ENCODE assay signal across 9 cellular contexts in genomic region chr12:46219892-46220655, GRCh38. TPM values are rescaled to one million over a fixed set of nuclear protein-coding genes. Genes with fewer than 3 reads are reported as not detected.
DNase-seq lines count a peak whose midpoint lies in the region; ATAC-seq, FAIRE-seq and TF ChIP-seq lines count a peak whose summit lies in the region.
"Had no signal": no experiment of that assay in that cellular context is flagged by ENCODE, and none has a peak within 500 bp of the region (broad histone marks: within the 10 kb centered on the region; RNA-seq: fewer than 3 reads in every experiment).

No MANE protein-coding gene starts in this region.

- H4K20me1 ChIP-seq in HepG2 (ENCODE audit: insufficient read depth, low read length) (no peaks in the 10 kb centered on the region), endothelial cell of umbilical vein (replicated peaks; ENCODE audit: control insufficient read depth, extremely low read depth, insufficient read depth, low read length) (no peaks in the 10 kb centered on the region)

- H3K36me3 ChIP-seq in HepG2 (replicated peaks in 1 of 2; ENCODE audit: control insufficient read depth in 1 of 2, insufficient read depth in 2 of 2, low read length in 2 of 2) (peaks cover 9 to 64% of the 10 kb centered on the region in 2 experiments), right lobe of liver (no peaks in the 10 kb centered on the region), endothelial cell of umbilical vein (ENCODE audit: control insufficient read depth in 2 of 2, extremely low read depth in 1 of 2, insufficient read depth in 2 of 2, low read length in 2 of 2) (peaks cover 0 to 5% of the 10 kb centered on the region in 2 experiments)

- no peaks in the 10 kb centered on the region for H3K27me3 Mint-ChIP-seq in activated CD8-positive, alpha-beta T cell treated with anti-CD3 and anti-CD28 coated beads for 36 hours

- no peaks in the 10 kb centered on the region for H3K9me1 ChIP-seq in endothelial cell of umbilical vein (replicated peaks; ENCODE audit: control insufficient read depth, extremely low read depth, insufficient read depth, low read length)

- H3K4me2 ChIP-seq in HepG2 (ENCODE audit: low read depth, low read length) = no peak overlapping the region
- peak overlapping the region; percentile 75 for H3K4me2 ChIP-seq in endothelial cell of umbilical vein (ENCODE audit: insufficient read depth, low read length)

- no TSS peak for BruUV-seq in HepG2 (replicated peaks; lab: Mats Ljungman, UMichigan)
- TSS peak; percentile 43 for BruUV-seq in endothelial cell of umbilical vein (replicated peaks; lab: Mats Ljungman, UMichigan)

- H2AFZ ChIP-seq in HepG2 (ENCODE audit: low read length) = no peak overlapping the region
- H2AFZ ChIP-seq in endothelial cell of umbilical vein (ENCODE audit: low read depth, low read length) = no peak overlapping the region

- POLR2A ChIA-PET in HepG2 (lab: Yijun Ruan, JAX) (no interaction called here), endothelial cell of umbilical vein (lab: Charles Lee) (no interaction called here)
- POLR2A ChIA-PET in activated CD8-positive, alpha-beta T cell treated with anti-CD3 and anti-CD28 coated beads for 36 hours (lab: Charles Lee) = interaction anchor here (0.8 to 9.0 kb wide), 7 partner anchors 10 to 65 kb away, joined by 3 to 168 read pairs (median 4); partner anchors contain the start of gene SLC38A1

- no peaks in the 10 kb centered on the region for H3K27me3 ChIP-seq in HepG2 (ENCODE audit: control insufficient read depth in 1 of 2, insufficient read depth in 2 of 2, low read length in 2 of 2)
- H3K27me3 ChIP-seq in right lobe of liver = no peaks in the 10 kb centered on the region
- no peaks in the 10 kb centered on the region for H3K27me3 ChIP-seq in endothelial cell of umbilical vein (ENCODE audit: control insufficient read depth in 2 of 2, insufficient read depth in 2 of 2, low read length in 2 of 2)

- H3K79me2 ChIP-seq in HepG2 (ENCODE audit: insufficient read depth, low read length) (no peaks in the 10 kb centered on the region), endothelial cell of umbilical vein (ENCODE audit: control insufficient read depth, insufficient read depth, low read length) (peaks cover 44% of the 10 kb centered on the region)

- no peak overlapping the region for H3K9ac ChIP-seq in HepG2 (ENCODE audit: insufficient read depth, low read depth, low read length)
- peak overlapping the region; percentile 84 for H3K9ac ChIP-seq in endothelial cell of umbilical vein (replicated peaks; ENCODE audit: extremely low read depth, insufficient read depth, low read length)

- in situ Hi-C loops in HepG2 (cut with HindIII; ENCODE audit: extremely low pct_ligation_motif_present, low pct_unique_long_range_greater_than_20kb) = no loop called here

- FAIRE-seq in HepG2 (lab: Jason Lieb, UNC) (no peak), endothelial cell of umbilical vein (lab: Jason Lieb, UNC) (peak; percentile 87)
- FAIRE-seq: G401.6 had no signal

- peaks cover 2% of the 10 kb centered on the region for H3K9me3 Mint-ChIP-seq in activated CD8-positive, alpha-beta T cell treated with anti-CD3 and anti-CD28 coated beads for 36 hours

- no peak for TF ChIP-seq POLR2A in HepG2 (IDR thresholded peaks at IDR 0.05; ENCODE audit: insufficient read depth in 1 of 2, low read depth in 2 of 2, low read length in 2 of 2)
- TF ChIP-seq POLR2A in right lobe of liver (IDR thresholded peaks at IDR 0.05) = no peak
- TF ChIP-seq POLR2A in endothelial cell of umbilical vein (IDR thresholded peaks at IDR 0.05; ENCODE audit: low read depth, low read length) = no peak

- no peaks in the 10 kb centered on the region for H3K9me3 ChIP-seq in HepG2 (ENCODE audit: low read length)
- no peaks in the 10 kb centered on the region for H3K9me3 ChIP-seq in right lobe of liver
- no peaks in the 10 kb centered on the region for H3K9me3 ChIP-seq in endothelial cell of umbilical vein (replicated peaks; ENCODE audit: control insufficient read depth, insufficient read depth, low read length)

- H3K4me1 ChIP-seq in HepG2 (ENCODE audit: insufficient read depth, low read length) = no peaks in the 10 kb centered on the region
- H3K4me1 ChIP-seq in right lobe of liver = no peaks in the 10 kb centered on the region
- H3K4me1 ChIP-seq in endothelial cell of umbilical vein (ENCODE audit: control insufficient read depth, extremely low read depth, insufficient read depth, low read length) = peaks cover 49% of the 10 kb centered on the region

- H3K4me1 Mint-ChIP-seq in activated CD8-positive, alpha-beta T cell treated with anti-CD3 and anti-CD28 coated beads for 36 hours (ENCODE audit: low read depth) = peaks cover 95% of the 10 kb centered on the region

- TF ChIP-seq RAD21 in HepG2 (CRISPR knock-in tag; IDR thresholded peaks at IDR 0.05) = no peak

- WGBS in HepG2 (ENCODE audit: low lambda C conversion rate) = 82% methylated on average over 7 of the region's 10 CpGs
- WGBS in right lobe of liver (ENCODE audit: insufficient coverage, low coverage, low lambda C conversion rate, missing lambda C conversion rate) = 50% methylated on average over 6 of the region's 10 CpGs

- DNase-seq in HepG2 (ENCODE audit: low spot score) = peak; percentile 30
- no peak for DNase-seq in right lobe of liver
- peak; percentile 86 for DNase-seq in activated CD8-positive, alpha-beta T cell treated with anti-CD3 and anti-CD28 coated beads for 36 hours
- peak; percentile 82 for DNase-seq in endothelial cell of umbilical vein (ENCODE audit: low read depth, low spot score)
- no peak for DNase-seq in NCI-H345 (lab: John Stamatoyannopoulos, UW)
- no peak for DNase-seq in NCI-H446 (lab: John Stamatoyannopoulos, UW)

- H3K4me3 ChIP-seq in HepG2 (replicated peaks in 1 of 3; ENCODE audit: insufficient read depth in 1 of 3, low read depth in 2 of 3, low read length in 3 of 3) (no peak overlapping the region), right lobe of liver (no peak overlapping the region), endothelial cell of umbilical vein (replicated peaks in 1 of 3; ENCODE audit: insufficient read depth in 1 of 3, low read depth in 1 of 3, low read length in 3 of 3) (peak overlapping the region in 1 of 3 experiments; percentile 37), skin epidermis (no peak overlapping the region)

- peak overlapping the region; percentile 70 for H3K4me3 Mint-ChIP-seq in activated CD8-positive, alpha-beta T cell treated with anti-CD3 and anti-CD28 coated beads for 36 hours

- intact Hi-C loops in HepG2 (cut with micrococcal nuclease; ENCODE audit: unreplicated experiment) (no loop called here), right lobe of liver (cut with DNase I) (no loop called here), endothelial cell of umbilical vein (cut with micrococcal nuclease) (loop anchor here (1.0 to 5.0 kb wide), 5 partner anchors 49 to 212 kb away; partner anchors contain the start of gene SLC38A1)
- intact Hi-C loops in activated CD8-positive, alpha-beta T cell treated with anti-CD3 and anti-CD28 coated beads for 36 hours (cut with micrococcal nuclease) = loop anchor here (1.0 to 5.0 kb wide), 3 partner anchors 10 to 152 kb away; partner anchors contain the start of gene SLC38A2

- dilution Hi-C loops in endothelial cell of umbilical vein (cut with MboI; ENCODE audit: extremely low pct_ligation_motif_present, low sequenced_read_pairs) = no loop called here

- TF ChIP-seq EP300 in HepG2 (IDR thresholded peaks at IDR 0.05; ENCODE audit: low read depth in 2 of 2, low read length in 2 of 2) (no peak), HepG2 (CRISPR knock-in tag; IDR thresholded peaks at IDR 0.05; ENCODE audit: borderline replicate concordance) (no peak)

- H3K36me3 Mint-ChIP-seq in activated CD8-positive, alpha-beta T cell treated with anti-CD3 and anti-CD28 coated beads for 36 hours (ENCODE audit: low read depth) = peaks cover 88% of the 10 kb centered on the region

- peak overlapping the region; percentile 99 for H3K27ac Mint-ChIP-seq in activated CD8-positive, alpha-beta T cell treated with anti-CD3 and anti-CD28 coated beads for 36 hours

- ATAC-seq in HepG2 (no peak), right lobe of liver (no peak), HG02678 (IDR thresholded peaks at IDR 0.05; ENCODE audit: unreplicated experiment) (no peak)
- peak; percentile 60 for ATAC-seq in activated CD8-positive, alpha-beta T cell treated with anti-CD3 and anti-CD28 coated beads for 36 hours

- CTCF ChIA-PET in HepG2 (lab: Yijun Ruan, JAX; ENCODE audit: low intra/inter-chr PET ratio, low total read pairs) = no interaction called here
- CTCF ChIA-PET in activated CD8-positive, alpha-beta T cell treated with anti-CD3 and anti-CD28 coated beads for 36 hours (lab: Charles Lee) = interaction anchor here (1.2 to 2.9 kb wide), 2 partner anchors 10 to 50 kb away, joined by 5 to 14 read pairs; partner anchors contain the start of gene SLC38A1
- CTCF ChIA-PET in endothelial cell of umbilical vein (lab: Charles Lee) = interaction anchor here (2.0 kb wide), 1 partner anchor 83 kb away, joined by 4 read pairs; no protein-coding TSS in a partner anchor

- no peak overlapping the region for H3K27ac ChIP-seq in HepG2 (ENCODE audit: extremely low read length, insufficient read depth, low read length)
- no peak overlapping the region for H3K27ac ChIP-seq in right lobe of liver
- peak overlapping the region; percentile 97 for H3K27ac ChIP-seq in endothelial cell of umbilical vein (ENCODE audit: insufficient read depth, low read depth, low read length)
- H3K27ac ChIP-seq in skin epidermis = peak overlapping the region in 16 of 21 experiments; percentile 16 to 84 (median 66)

- TF ChIP-seq CTCF in HepG2 (CRISPR knock-in tag; IDR thresholded peaks at IDR 0.05) (no peak), right lobe of liver (IDR thresholded peaks at IDR 0.05) (no peak), endothelial cell of umbilical vein (IDR thresholded peaks at IDR 0.05; ENCODE audit: extremely low read depth in 1 of 2, insufficient read depth in 1 of 2, low read depth in 1 of 2, low read length in 2 of 2) (no peak)
- TF ChIP-seq CTCF in activated CD8-positive, alpha-beta T cell treated with anti-CD3 and anti-CD28 coated beads for 36 hours (IDR thresholded peaks at IDR 0.05) = no peak

RNA-seq across cellular contexts. Expression of gene SLC38A1, which starts 48.8 kb away (rescaled TPM):
- total RNA-seq in HepG2 (2016; rRNA removed; fragmentation: Illumina TruSeq; extraction: Trizol) (47.0 and 49.8 TPM in 2 replicates), right lobe of liver (10 to 100 TPM in 4 of 6 experiments, 1 to 10 TPM in 2; 7.9 to 20.7 (median 12.2) TPM), endothelial cell of umbilical vein (81.0 and 86.4 TPM in 2 replicates)
- total RNA-seq in HepG2 (2016; cell fraction: cytosol; rRNA removed; fragmentation: Illumina TruSeq; extraction: Trizol; ENCODE audit: low read depth) = 38.0 and 39.4 TPM in 2 replicates
- 47.7 and 50.5 TPM in 2 replicates for total RNA-seq in HepG2 (2016; cell fraction: insoluble cytoplasmic fraction; rRNA removed; fragmentation: Illumina TruSeq; extraction: Trizol)
- total RNA-seq in HepG2 (2016; cell fraction: membrane; rRNA removed; fragmentation: Illumina TruSeq; extraction: Trizol) = 32.7 and 33.7 TPM in 2 replicates
- 56.8 and 57.5 TPM in 2 replicates for total RNA-seq in HepG2 (2016; cell fraction: nucleus; rRNA removed; fragmentation: Illumina TruSeq; extraction: Trizol)
- polyA plus RNA-seq in HepG2 (2011; rRNA removed) (42.0 and 50.6 TPM in 2 replicates), endothelial cell of umbilical vein (17.2 and 23.6 TPM in 2 replicates)
- polyA plus RNA-seq in HepG2 (2011; cell fraction: cytosol; rRNA removed) = 23.8 and 38.5 TPM in 2 replicates
- 23.7 and 30.2 TPM in 2 replicates for polyA plus RNA-seq in HepG2 (2011; cell fraction: nucleus; rRNA removed)
- polyA plus RNA-seq in HepG2 (2012) = 35.2 and 56.5 TPM in 2 replicates
- polyA plus RNA-seq in HepG2 (2016; cell fraction: cytosol; fragmentation: Illumina TruSeq; extraction: Trizol; ENCODE audit: low read depth) = 4.1 and 5.4 TPM in 2 replicates
- 25.3 and 31.2 TPM in 2 replicates for polyA plus RNA-seq in HepG2 (2016; cell fraction: insoluble cytoplasmic fraction; fragmentation: Illumina TruSeq; extraction: Trizol; ENCODE audit: low read depth)
- polyA plus RNA-seq in HepG2 (2016; cell fraction: membrane; fragmentation: Illumina TruSeq; extraction: Trizol; ENCODE audit: low read depth) = 10.1 and 10.4 TPM in 2 replicates
- 39.9 and 42.9 TPM in 2 replicates for polyA plus RNA-seq in HepG2 (2016; cell fraction: nucleus; fragmentation: Illumina TruSeq; extraction: Trizol; ENCODE audit: insufficient read depth, low read depth)
- 122 and 355 TPM in 2 replicates for polyA minus RNA-seq in HepG2 (2011; rRNA and poly(A)+ RNA removed; ENCODE audit: low replicate concordance)
- 81.0 and 98.9 TPM in 2 replicates for polyA minus RNA-seq in HepG2 (2011; cell fraction: cytosol; rRNA and poly(A)+ RNA removed)
- 132 and 143 TPM in 2 replicates for polyA minus RNA-seq in HepG2 (2011; cell fraction: nucleus; rRNA and poly(A)+ RNA removed)
- total RNA-seq in activated CD8-positive, alpha-beta T cell treated with anti-CD3 and anti-CD28 coated beads for 36 hours = 100 to 1,000 TPM; 167 to 168 TPM
- polyA plus RNA-seq in endothelial cell of umbilical vein (2011; cell fraction: cytosol; rRNA removed) = 16.7 TPM in 2 replicates
- 30.9 and 38.9 TPM in 2 replicates for polyA plus RNA-seq in endothelial cell of umbilical vein (2011; cell fraction: nucleus; rRNA removed)
- 56.7 and 79.2 TPM in 2 replicates for polyA plus RNA-seq in endothelial cell of umbilical vein (2012)
- 76.5 and 103 TPM in 2 replicates for polyA minus RNA-seq in endothelial cell of umbilical vein
- 212 TPM for polyA minus RNA-seq in endothelial cell of umbilical vein (2011; cell fraction: cytosol; rRNA and poly(A)+ RNA removed)
- 70.3 and 93.2 TPM in 2 replicates for polyA minus RNA-seq in endothelial cell of umbilical vein (2011; cell fraction: nucleus; rRNA and poly(A)+ RNA removed)

Comparison
In these comparisons a context has a peak if more than half of its experiments do, and no peak if none do; other contexts are left out.
1. DNase-seq: peak in HepG2 (single experiment), activated CD8-positive, alpha-beta T cell treated with anti-CD3 and anti-CD28 coated beads for 36 hours (single experiment) and endothelial cell of umbilical vein (single experiment); none in right lobe of liver (0 of 3), NCI-H345 (single experiment) and NCI-H446 (0 of 2).
2. H3K27ac ChIP-seq: peak in endothelial cell of umbilical vein (single experiment) and skin epidermis (16 of 21); none in HepG2 (single experiment) and right lobe of liver (0 of 3).
3. intact Hi-C loops: an anchor here in activated CD8-positive, alpha-beta T cell treated with anti-CD3 and anti-CD28 coated beads for 36 hours (1.0 to 5.0 kb wide) and endothelial cell of umbilical vein (1.0 to 5.0 kb wide); none called in HepG2 and right lobe of liver.